Comparison of ENCODE assay signal across 8 cellular contexts in genomic region chr10:102395677-102396197, GRCh38. TPM values are rescaled to one million over a fixed set of nuclear protein-coding genes. Genes with fewer than 3 reads are reported as not detected.
DNase-seq lines count a peak whose midpoint lies in the region; ATAC-seq, FAIRE-seq and TF ChIP-seq lines count a peak whose summit lies in the region.

Gene NFKB2 (plus strand): TSS chr10:102395705. CDS start chr10:102395960, 255 bp downstream.

- H4K5ac ChIP-seq in H1 (ENCODE audit: insufficient read length, low read depth, low read length): no peak within 1 kb of the TSS

- no peaks in the 10 kb centered on the region for H3K27me3 Mint-ChIP-seq in Calu3 (ENCODE audit: unreplicated experiment)

- H4K8ac ChIP-seq in H1 (ENCODE audit: extremely low read depth, insufficient read depth, low read length): peak within 1 kb of the TSS; percentile 91; the same call in 1 of the 2 replicates

- DNase-seq in Calu3 (no peak), OCI-LY7 (ENCODE audit: low spot score) (peak; percentile 32), H1 (ENCODE audit: low read depth in 1 of 2, low spot score in 2 of 2) (no peak), myocyte (ENCODE audit: low read depth) (no peak)

- H2BK5ac ChIP-seq in H1 (ENCODE audit: low read depth, low read length): peak within 1 kb of the TSS; percentile 7; the same call in 1 of the 2 replicates

- POLR2A ChIA-PET in OCI-LY7 (lab: Charles Lee) (interaction anchor here (0.6 to 1.3 kb wide), 4 partner anchors 36 to 274 kb away, joined by 3 to 4 read pairs (median 3); partner anchors contain the start of genes C10orf95 and CUEDC2), H1 (lab: Charles Lee; ENCODE audit: partially characterized antibody) (interaction anchor here (1.0 to 5.8 kb wide), 12 partner anchors 10 to 244 kb away, joined by 3 to 33 read pairs (median 6); partner anchors contain the start of genes FBXL15, NOLC1 and PSD)

- TF ChIP-seq POLR2A in H1 (IDR thresholded peaks at IDR 0.05; ENCODE audit: control extremely low read depth in 1 of 2, low read depth in 2 of 2, low read length in 2 of 2): 0 out of 3 replicates have a peak, but pooled peaks of 1 of the 2 experiments have one; percentile 29

- WGBS in H1 (ENCODE audit: extremely low coverage in 1 of 2, insufficient coverage in 1 of 2, insufficient read length in 1 of 2, insufficient replicate concordance in 2 of 2, low coverage in 1 of 2, low lambda C conversion rate in 2 of 2, missing lambda C conversion rate in 1 of 2), 2 experiments: 8% methylated on average over 9 of the region's 21 CpGs; no CpG with 5 or more reads in 1 of the 2 experiments

- H3K36me3 ChIP-seq in OCI-LY7 (ENCODE audit: insufficient read depth, low read length) (peaks cover 29% of the 10 kb centered on the region), H1 (ENCODE audit: control insufficient read depth in 2 of 4, insufficient read depth in 4 of 4, low read length in 3 of 4) (peaks cover 0 to 4% (median 2%) of the 10 kb centered on the region in 4 experiments; a peak in 4 of 8 replicates)

- H3K4me3 Mint-ChIP-seq in Calu3 (ENCODE audit: low read depth, unreplicated experiment): peak within 1 kb of the TSS; percentile 90

- H2BK20ac ChIP-seq in H1 (ENCODE audit: low read length): no peak within 1 kb of the TSS

- H2AK5ac ChIP-seq in H1 (ENCODE audit: low read depth, low read length): peak within 1 kb of the TSS; percentile 55

- BruUV-seq in Calu3 (replicated peaks; lab: Mats Ljungman, UMichigan): no TSS peak
- no TSS peak for BruUV-seq in OCI-LY7 (replicated peaks; lab: Mats Ljungman, UMichigan)

- H3K36me3 Mint-ChIP-seq in Calu3 (ENCODE audit: insufficient read depth, unreplicated experiment): peaks cover 52% of the 10 kb centered on the region

- H3K4ac ChIP-seq in H1 (replicated peaks; ENCODE audit: insufficient read length, low read depth, low read length): peak within 1 kb of the TSS; percentile 21

- CTCF ChIA-PET in Calu3 (lab: Charles Lee): interaction anchor here (0.5 to 3.3 kb wide), 5 partner anchors 8 to 908 kb away, joined by 3 to 18 read pairs (median 4); partner anchors contain the start of gene FBXL15
- CTCF ChIA-PET in OCI-LY7 (lab: Charles Lee; ENCODE audit: unreplicated experiment): interaction anchor here (0.6 kb wide), 2 partner anchors 12 to 177 kb away, joined by 3 read pairs; no protein-coding TSS in a partner anchor
- CTCF ChIA-PET in H1 (lab: Charles Lee; ENCODE audit: partially characterized antibody): interaction anchor here (1.0 to 16.4 kb wide), 13 partner anchors 9 to 227 kb away, joined by 3 to 357 read pairs (median 8); partner anchors contain the start of genes CUEDC2, ELOVL3, FBXL15 and PSD

- H3K27me3 ChIP-seq in H1 (replicated peaks in 1 of 4; ENCODE audit: control insufficient read depth in 3 of 4, extremely low read depth in 1 of 4, insufficient read depth in 3 of 4, low read length in 3 of 4): peaks cover 0 to 24% (median 20%) of the 10 kb centered on the region in 4 experiments; a peak in 6 of 7 replicates

- no peak for TF ChIP-seq RAD21 in H1 (IDR thresholded peaks at IDR 0.05 in 1 of 2, conservative IDR thresholded peaks at IDR 0.05 in 1 of 2; ENCODE audit: low read depth in 2 of 2, low read length in 2 of 2)

- H2BK12ac ChIP-seq in H1 (ENCODE audit: low read depth, low read length): peak within 1 kb of the TSS; percentile 72

- H3K9me2 ChIP-seq in OCI-LY7 (ENCODE audit: insufficient read depth, low read length): no peaks in the 10 kb centered on the region

- H4K20me1 ChIP-seq in OCI-LY7 (ENCODE audit: insufficient read depth, low read length) (no peaks in the 10 kb centered on the region), H1 (replicated peaks in 1 of 2; ENCODE audit: control insufficient read depth in 1 of 2, insufficient read depth in 2 of 2, low read length in 2 of 2) (peaks cover 6 to 12% of the 10 kb centered on the region in 2 experiments)

- ATAC-seq in GM19395 (IDR thresholded peaks at IDR 0.05; ENCODE audit: unreplicated experiment) (no peak), HG03457 (IDR thresholded peaks at IDR 0.05; ENCODE audit: unreplicated experiment) (no peak), HG03571 (IDR thresholded peaks at IDR 0.05; ENCODE audit: unreplicated experiment) (no peak), GM18868 (IDR thresholded peaks at IDR 0.05; ENCODE audit: unreplicated experiment) (no peak)

- no peaks in the 10 kb centered on the region for H3K9me3 Mint-ChIP-seq in Calu3 (ENCODE audit: low read depth, unreplicated experiment)

- peak within 1 kb of the TSS; percentile 88 for H3K27ac Mint-ChIP-seq in Calu3 (ENCODE audit: unreplicated experiment)

- no peak within 1 kb of the TSS for H2BK120ac ChIP-seq in H1 (replicated peaks; ENCODE audit: low read depth, low read length)

- peak within 1 kb of the TSS; percentile 66; the same call in 1 of the 2 replicates for H2BK15ac ChIP-seq in H1 (ENCODE audit: low read length)

- no peak within 1 kb of the TSS for H3K56ac ChIP-seq in H1 (replicated peaks; ENCODE audit: insufficient read length, low read depth, low read length)

- peak within 1 kb of the TSS; percentile 84 for H3K4me2 ChIP-seq in OCI-LY7 (ENCODE audit: low read length)
- peak within 1 kb of the TSS; percentile 98 to 100 for H3K4me2 ChIP-seq in H1 (ENCODE audit: insufficient read depth in 1 of 2, low read depth in 2 of 2, low read length in 2 of 2)

- intact Hi-C loops in Calu3 (cut with micrococcal nuclease; ENCODE audit: unreplicated experiment) (no loop called here), OCI-LY7 (cut with micrococcal nuclease; ENCODE audit: unreplicated experiment) (loop anchor here (5.0 kb wide), 2 partner anchors 67 to 228 kb away; no protein-coding TSS in a partner anchor)

- H3K9me3 ChIP-seq in OCI-LY7 (ENCODE audit: low read length) (no peaks in the 10 kb centered on the region), H1 (ENCODE audit: insufficient read depth in 2 of 2, low read depth in 1 of 2, low read length in 1 of 2) (no peaks in the 10 kb centered on the region)

- FAIRE-seq in H1 (lab: Jason Lieb, UNC): no peak

- H3K79me2 ChIP-seq in OCI-LY7 (ENCODE audit: insufficient read depth, low read depth, low read length): peaks cover 9% of the 10 kb centered on the region; the same call in 1 of the 2 replicates
- H3K79me2 ChIP-seq in H1 (ENCODE audit: control insufficient read depth in 1 of 2, insufficient read depth in 2 of 2, low read length in 2 of 2): no peaks in the 10 kb centered on the region

- H2AFZ ChIP-seq in OCI-LY7 (ENCODE audit: low read length): peak within 1 kb of the TSS; percentile 73
- no peak within 1 kb of the TSS for H2AFZ ChIP-seq in H1 (ENCODE audit: low read length)

- H4K91ac ChIP-seq in H1 (replicated peaks; ENCODE audit: insufficient read length, low read length): no peak within 1 kb of the TSS

- peaks cover 13% of the 10 kb centered on the region for H3K23me2 ChIP-seq in H1 (ENCODE audit: low read depth, low read length)

- no peak for TF ChIP-seq EP300 in H1 (IDR thresholded peaks at IDR 0.05; ENCODE audit: borderline replicate concordance in 1 of 2, low read depth in 2 of 2, low read length in 2 of 2)

- H3K18ac ChIP-seq in H1 (ENCODE audit: extremely low read depth, low read length): peak within 1 kb of the TSS; percentile 78

- H3K9ac ChIP-seq in H1 (replicated peaks in 1 of 4; ENCODE audit: extremely low read depth in 1 of 4, low read depth in 3 of 4, low read length in 3 of 4): peak within 1 kb of the TSS in 3 of 4 experiments; percentile 67 to 72 (median 71); a peak in 6 of 7 replicates

- H3K14ac ChIP-seq in H1 (ENCODE audit: insufficient read length): no peak within 1 kb of the TSS

- no peaks in the 10 kb centered on the region for H3K79me1 ChIP-seq in H1 (ENCODE audit: low read depth, low read length)

- TF ChIP-seq CTCF in Calu3 (IDR thresholded peaks at IDR 0.05; ENCODE audit: unreplicated experiment) (no peak), OCI-LY7 (conservative IDR thresholded peaks at IDR 0.05; ENCODE audit: low read length) (no peak), H1 (IDR thresholded peaks at IDR 0.05; ENCODE audit: control extremely low read depth in 1 of 3, insufficient read depth in 1 of 3, low read depth in 1 of 3, low read length in 3 of 3) (no peak)

- peaks cover 8% of the 10 kb centered on the region for H3K4me1 Mint-ChIP-seq in Calu3 (ENCODE audit: low read depth, unreplicated experiment)

- H3K4me3 ChIP-seq in OCI-LY7 (ENCODE audit: low read depth, low read length, poor library complexity, severe bottlenecking) (peak within 1 kb of the TSS; percentile 78), H1 (ENCODE audit: extremely low read depth in 1 of 4, insufficient read depth in 2 of 4, low read depth in 3 of 4, low read length in 4 of 4) (peak within 1 kb of the TSS; percentile 29 to 75 (median 68))

- no peak within 1 kb of the TSS for H3K23ac ChIP-seq in H1 (ENCODE audit: insufficient read length)

- H3K4me1 ChIP-seq in OCI-LY7 (ENCODE audit: insufficient read depth, low read length, poor library complexity, severe bottlenecking) (peaks cover 29% of the 10 kb centered on the region), H1 (replicated peaks in 1 of 4; ENCODE audit: control insufficient read depth in 3 of 4, insufficient read depth in 4 of 4, low read length in 3 of 4) (peaks cover 0 to 24% (median 14%) of the 10 kb centered on the region in 4 experiments; a peak in 6 of 7 replicates)

- H3K27ac ChIP-seq in OCI-LY7 (ENCODE audit: low read depth, low read length, poor library complexity, severe bottlenecking) (peak within 1 kb of the TSS; percentile 70), H1 (ENCODE audit: low read depth, low read length) (peak within 1 kb of the TSS; percentile 69; the same call in 1 of the 2 replicates)

TF ChIP-seq in H1, 55 proteins besides CTCF, POLR2A, EP300 and RAD21 (continues in another document):
- no peak for TF ChIP-seq RBBP5 (IDR thresholded peaks at IDR 0.05; ENCODE audit: borderline replicate concordance, low read depth, low read length)
- TF ChIP-seq SP2 (IDR thresholded peaks at IDR 0.05; ENCODE audit: low read length): no peak
- TF ChIP-seq TBP (IDR thresholded peaks at IDR 0.05; ENCODE audit: low read depth, low read length): peak; percentile 38; the same call in 1 of the 2 replicates
- no peak for TF ChIP-seq GTF2F1 (IDR thresholded peaks at IDR 0.05; ENCODE audit: borderline replicate concordance, low read depth, low read length)
- TF ChIP-seq GABPA (IDR thresholded peaks at IDR 0.05; ENCODE audit: borderline replicate concordance, insufficient read depth, low read length): no peak

RNA-seq across cellular contexts. Expression of gene NFKB2, which starts in this region (rescaled TPM):
- total RNA-seq in Calu3 (2022) (64.7 and 72.9 TPM in 2 replicates), OCI-LY7 (2022) (67.3 and 75.2 TPM in 2 replicates), myocyte (43.6 and 45.0 TPM in 2 replicates)
- total RNA-seq in OCI-LY7 (2014; rRNA removed; shearing (Covaris generic)): 47.1 and 53.3 TPM in 2 replicates
- 18.7 and 20.4 TPM in 2 replicates for total RNA-seq in H1 (2021; fragmentation: NEBNext Ultra II Directional; extraction: Animal tissue kit (Norgen Biotek cat#: 25700))
- polyA plus RNA-seq in H1 (2011; rRNA removed): 31.4 and 34.5 TPM in 2 replicates
- polyA plus RNA-seq in H1 (2011; cell fraction: cytosol; rRNA removed): 26.8 TPM
- 78.0 TPM for polyA plus RNA-seq in H1 (2011; cell fraction: nucleus; rRNA removed)
- polyA plus RNA-seq in H1 (2012, experiment 1 of 2): 25.2 to 41.2 TPM (median 38.4 TPM) in 4 replicates
- polyA plus RNA-seq in H1 (2012, experiment 2 of 2): 27.3 TPM
- polyA plus RNA-seq in H1 (2013, experiment 1 of 2): 7.1 TPM
- 5.6 TPM for polyA plus RNA-seq in H1 (2013, experiment 2 of 2)
- polyA minus RNA-seq in H1 (2011; rRNA and poly(A)+ RNA removed): 13.4 and 14.3 TPM in 2 replicates
- polyA minus RNA-seq in H1 (2011; cell fraction: cytosol; rRNA and poly(A)+ RNA removed): 20.0 TPM
- 18.3 TPM for polyA minus RNA-seq in H1 (2011; cell fraction: nucleus; rRNA and poly(A)+ RNA removed)
- 26.4 TPM for polyA plus RNA-seq in myocyte (2012)
